9 cellular contexts compared by ENCODE assay signal in genomic region chr17:42266918-42267766, GRCh38. TPM values are rescaled to one million over a fixed set of nuclear protein-coding genes. Genes with fewer than 3 reads are reported as not detected.
DNase-seq lines count a peak whose midpoint lies in the region; ATAC-seq and TF ChIP-seq lines count a peak whose summit lies in the region.
"Had no signal": no experiment of that assay in that cellular context is flagged by ENCODE, and none has a peak within 500 bp of the region (broad histone marks: within the 10 kb centered on the region; RNA-seq: fewer than 3 reads in every experiment).

No MANE protein-coding gene starts in this region.

- H3K9ac ChIP-seq in endodermal cell (ENCODE audit: extremely low read depth, low read length, poor library complexity, severe bottlenecking) = no peak overlapping the region

- H3K79me2 ChIP-seq in PC-9 (ENCODE audit: low read depth) = peaks cover 48% of the 10 kb centered on the region

- no peaks in the 10 kb centered on the region for H3K9me3 Mint-ChIP-seq in natural killer cell treated with Interleukin-12 subunit alpha and Interleukin-12 subunit beta and Interleukin-15 and Interleukin-18, amount 100 ng/mL, for 72 hours
- H3K9me3 Mint-ChIP-seq in endodermal cell = peaks cover 2% of the 10 kb centered on the region

- CTCF ChIA-PET in PC-9 (lab: Charles Lee) = interaction anchor here (0.6 kb wide), 1 partner anchor 189 kb away, joined by 3 read pairs; no protein-coding TSS in a partner anchor

- no peak overlapping the region for H2AFZ ChIP-seq in PC-9

- no peaks in the 10 kb centered on the region for H3K9me3 ChIP-seq in PC-9 (ENCODE audit: insufficient read depth, low read depth)
- no peaks in the 10 kb centered on the region for H3K9me3 ChIP-seq in endodermal cell (ENCODE audit: control insufficient read depth, low read length)

- WGBS in endodermal cell (ENCODE audit: insufficient coverage in 1 of 2, insufficient read length in 1 of 2), 2 experiments = 90 to 98% methylated on average over 7 to 9 of the region's 9 CpGs

- H3K36me3 ChIP-seq in PC-9 (ENCODE audit: low read depth) = no peaks in the 10 kb centered on the region
- no peaks in the 10 kb centered on the region for H3K36me3 ChIP-seq in endodermal cell (ENCODE audit: control insufficient read depth, insufficient read depth, low read length)

- intact Hi-C loops in PC-9 (cut with micrococcal nuclease; ENCODE audit: unreplicated experiment) = no loop called here

- no peak overlapping the region for H3K4me3 ChIP-seq in PC-9
- H3K4me3 ChIP-seq in astrocyte of the cerebellum (ENCODE audit: low read depth, low read length) = no peak overlapping the region
- H3K4me3 ChIP-seq in endodermal cell (ENCODE audit: low read length) = no peak overlapping the region
- H3K4me3 ChIP-seq: lung had no signal

- H3K27ac ChIP-seq in PC-9 = peak overlapping the region; percentile 82
- H3K27ac ChIP-seq in endodermal cell (ENCODE audit: low read depth, low read length) = no peak overlapping the region

- peak overlapping the region; percentile 94 to 97 for H3K27ac Mint-ChIP-seq in natural killer cell treated with Interleukin-12 subunit alpha and Interleukin-12 subunit beta and Interleukin-15 and Interleukin-18, amount 100 ng/mL, for 72 hours
- no peak overlapping the region for H3K27ac Mint-ChIP-seq in endodermal cell

- no peaks in the 10 kb centered on the region for H3K27me3 ChIP-seq in PC-9 (ENCODE audit: insufficient read depth, low read depth)
- H3K27me3 ChIP-seq in endodermal cell (ENCODE audit: control insufficient read depth, insufficient read depth, low read length, poor library complexity, severe bottlenecking) = no peaks in the 10 kb centered on the region

- BruUV-seq in PC-9 (replicated peaks; lab: Mats Ljungman, UMichigan) = no TSS peak

- peak overlapping the region; percentile 56 for H3K4me3 Mint-ChIP-seq in natural killer cell treated with Interleukin-12 subunit alpha and Interleukin-12 subunit beta and Interleukin-15 and Interleukin-18, amount 100 ng/mL, for 72 hours
- H3K4me3 Mint-ChIP-seq in endodermal cell = no peak overlapping the region

- H3F3A ChIP-seq in PC-9 (ENCODE audit: insufficient read depth, low read depth) = peaks cover 24% of the 10 kb centered on the region

- peak; percentile 89 for DNase-seq in EL
- peak in 1 of 2 experiments; percentile 93 for DNase-seq in PC-9
- DNase-seq in astrocyte of the cerebellum (ENCODE audit: low read depth) = peak; percentile 46
- DNase-seq in natural killer cell treated with Interleukin-12 subunit alpha and Interleukin-12 subunit beta and Interleukin-15 and Interleukin-18, amount 100 ng/mL, for 72 hours (ENCODE audit: low spot score) = peak; percentile 75
- no peak for DNase-seq in amygdala (lab: John Stamatoyannopoulos, UW)
- DNase-seq in endodermal cell = no peak

- 0 out of 2 replicates have a peak, but pooled peaks cover 4% of the 10 kb centered on the region for H4K20me1 ChIP-seq in PC-9 (ENCODE audit: insufficient read depth)

- H3K4me2 ChIP-seq in PC-9 = peak overlapping the region; percentile 44

- peaks cover 36 to 47% of the 10 kb centered on the region in 2 donors for H3K4me1 Mint-ChIP-seq in natural killer cell treated with Interleukin-12 subunit alpha and Interleukin-12 subunit beta and Interleukin-15 and Interleukin-18, amount 100 ng/mL, for 72 hours (ENCODE audit: low read depth in 2 of 2)
- H3K4me1 Mint-ChIP-seq in endodermal cell = peaks cover 6% of the 10 kb centered on the region

- no peaks in the 10 kb centered on the region for H3K27me3 Mint-ChIP-seq in natural killer cell treated with Interleukin-12 subunit alpha and Interleukin-12 subunit beta and Interleukin-15 and Interleukin-18, amount 100 ng/mL, for 72 hours
- H3K27me3 Mint-ChIP-seq in endodermal cell (ENCODE audit: insufficient read depth) = no peaks in the 10 kb centered on the region

- POLR2A ChIA-PET in PC-9 (lab: Charles Lee; ENCODE audit: unreplicated experiment) = interaction anchor here (0.6 kb wide), 1 partner anchor 9 kb away, joined by 4 read pairs; no protein-coding TSS in a partner anchor

- in situ Hi-C loops in astrocyte of the cerebellum (cut with HindIII; ENCODE audit: low sequenced_read_pairs) = no loop called here

- H3K36me3 Mint-ChIP-seq in natural killer cell treated with Interleukin-12 subunit alpha and Interleukin-12 subunit beta and Interleukin-15 and Interleukin-18, amount 100 ng/mL, for 72 hours = peaks cover 5% of the 10 kb centered on the region
- H3K36me3 Mint-ChIP-seq in endodermal cell (ENCODE audit: low read depth) = no peaks in the 10 kb centered on the region

- H3K4me1 ChIP-seq in PC-9 (replicated peaks; ENCODE audit: insufficient read depth) (peaks cover 21% of the 10 kb centered on the region), endodermal cell (ENCODE audit: control insufficient read depth, insufficient read depth, low read length) (no peaks in the 10 kb centered on the region)

- ATAC-seq in natural killer cell treated with Interleukin-12 subunit alpha and Interleukin-12 subunit beta and Interleukin-15 and Interleukin-18, amount 100 ng/mL, for 72 hours = peak; percentile 96
- ATAC-seq in GM21360 (IDR thresholded peaks at IDR 0.05; ENCODE audit: unreplicated experiment) = no peak
- ATAC-seq in GM18511 (IDR thresholded peaks at IDR 0.05; ENCODE audit: unreplicated experiment) = no peak

- TF ChIP-seq CTCF in PC-9 (conservative IDR thresholded peaks at IDR 0.05) = no peak
- no peak for TF ChIP-seq CTCF in astrocyte of the cerebellum (IDR thresholded peaks at IDR 0.05; ENCODE audit: low read depth, low read length, missing control alignments)
- no peak for TF ChIP-seq CTCF in endodermal cell (conservative IDR thresholded peaks at IDR 0.05)

- no peaks in the 10 kb centered on the region for H3K9me2 ChIP-seq in PC-9 (ENCODE audit: insufficient read depth)

RNA-seq across cellular contexts. Expression of gene STAT5B, which starts 9.0 kb away (rescaled TPM):
- total RNA-seq in PC-9 (2021) (19.5 and 21.1 TPM in 2 replicates), endodermal cell (10 to 100 TPM; 35.7 to 51.4 TPM)
- 100 to 1,000 TPM; 131 to 209 TPM for total RNA-seq in natural killer cell treated with Interleukin-12 subunit alpha and Interleukin-12 subunit beta and Interleukin-15 and Interleukin-18, amount 100 ng/mL, for 72 hours
- 49.5 TPM for polyA plus RNA-seq in endodermal cell (2013, experiment 1 of 2)
- polyA plus RNA-seq in endodermal cell (2013, experiment 2 of 2) = 41.3 TPM

RNA-seq across cellular contexts. Expression of gene STAT5A, which starts 21.2 kb away (rescaled TPM):
- total RNA-seq in PC-9 (2021) (3.4 and 12.1 TPM in 2 replicates), endodermal cell (1 to 10 TPM; 3.5 to 4.8 TPM)
- total RNA-seq in natural killer cell treated with Interleukin-12 subunit alpha and Interleukin-12 subunit beta and Interleukin-15 and Interleukin-18, amount 100 ng/mL, for 72 hours = 100 to 1,000 TPM; 187 to 392 TPM
- polyA plus RNA-seq in endodermal cell (2013, experiment 1 of 2) = 2.5 TPM
- polyA plus RNA-seq in endodermal cell (2013, experiment 2 of 2) = 2.2 TPM

Comparison
In these comparisons a context has a peak if more than half of its experiments do, and no peak if none do; other contexts are left out.
1. DNase-seq: peak in EL (single experiment), astrocyte of the cerebellum (single experiment) and natural killer cell treated with Interleukin-12 subunit alpha and Interleukin-12 subunit beta and Interleukin-15 and Interleukin-18, amount 100 ng/mL, for 72 hours (single experiment); none in amygdala (0 of 56) and endodermal cell (single experiment).
2. ATAC-seq: peak in natural killer cell treated with Interleukin-12 subunit alpha and Interleukin-12 subunit beta and Interleukin-15 and Interleukin-18, amount 100 ng/mL, for 72 hours (2 of 2); none in GM21360 (single experiment) and GM18511 (single experiment).
3. RNA of gene STAT5A, which starts 21.2 kb away (total RNA-seq): 187 to 392 TPM in natural killer cell treated with Interleukin-12 subunit alpha and Interleukin-12 subunit beta and Interleukin-15 and Interleukin-18, amount 100 ng/mL, for 72 hours; 3.5 to 4.8 TPM in endodermal cell and 3.4 to 12.1 TPM in PC-9; every median in the first group is over 10 times any median in the second.